In the genomic region with DNA sequence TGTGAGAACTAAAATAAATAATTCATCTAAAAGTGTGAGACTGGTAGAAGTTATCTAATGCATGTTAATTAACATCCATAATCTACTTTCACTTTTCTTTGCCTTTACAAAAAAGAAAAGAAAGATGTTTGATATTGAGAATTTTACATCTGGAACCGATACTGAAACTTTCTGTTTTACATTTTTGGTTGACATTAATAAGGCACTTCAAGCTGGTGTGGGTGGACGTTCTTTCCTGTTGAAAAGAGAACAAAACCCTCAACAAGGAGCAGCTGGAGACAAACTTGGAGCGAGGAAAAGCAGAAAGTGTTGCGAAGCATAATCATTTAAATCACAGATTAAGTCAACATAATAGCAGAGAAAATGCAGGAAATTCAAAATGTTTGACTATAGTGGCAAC, we compare ENCODE assay signal across 1 cellular context.
TF ChIP-seq lines count a peak whose summit lies in the region.

No MANE protein-coding gene starts in this region.

TF ChIP-seq in GM23338, 12 proteins besides CTCF, POLR2A, EP300 and RAD21 (continued from another document):
- TF ChIP-seq, protein P1, sequence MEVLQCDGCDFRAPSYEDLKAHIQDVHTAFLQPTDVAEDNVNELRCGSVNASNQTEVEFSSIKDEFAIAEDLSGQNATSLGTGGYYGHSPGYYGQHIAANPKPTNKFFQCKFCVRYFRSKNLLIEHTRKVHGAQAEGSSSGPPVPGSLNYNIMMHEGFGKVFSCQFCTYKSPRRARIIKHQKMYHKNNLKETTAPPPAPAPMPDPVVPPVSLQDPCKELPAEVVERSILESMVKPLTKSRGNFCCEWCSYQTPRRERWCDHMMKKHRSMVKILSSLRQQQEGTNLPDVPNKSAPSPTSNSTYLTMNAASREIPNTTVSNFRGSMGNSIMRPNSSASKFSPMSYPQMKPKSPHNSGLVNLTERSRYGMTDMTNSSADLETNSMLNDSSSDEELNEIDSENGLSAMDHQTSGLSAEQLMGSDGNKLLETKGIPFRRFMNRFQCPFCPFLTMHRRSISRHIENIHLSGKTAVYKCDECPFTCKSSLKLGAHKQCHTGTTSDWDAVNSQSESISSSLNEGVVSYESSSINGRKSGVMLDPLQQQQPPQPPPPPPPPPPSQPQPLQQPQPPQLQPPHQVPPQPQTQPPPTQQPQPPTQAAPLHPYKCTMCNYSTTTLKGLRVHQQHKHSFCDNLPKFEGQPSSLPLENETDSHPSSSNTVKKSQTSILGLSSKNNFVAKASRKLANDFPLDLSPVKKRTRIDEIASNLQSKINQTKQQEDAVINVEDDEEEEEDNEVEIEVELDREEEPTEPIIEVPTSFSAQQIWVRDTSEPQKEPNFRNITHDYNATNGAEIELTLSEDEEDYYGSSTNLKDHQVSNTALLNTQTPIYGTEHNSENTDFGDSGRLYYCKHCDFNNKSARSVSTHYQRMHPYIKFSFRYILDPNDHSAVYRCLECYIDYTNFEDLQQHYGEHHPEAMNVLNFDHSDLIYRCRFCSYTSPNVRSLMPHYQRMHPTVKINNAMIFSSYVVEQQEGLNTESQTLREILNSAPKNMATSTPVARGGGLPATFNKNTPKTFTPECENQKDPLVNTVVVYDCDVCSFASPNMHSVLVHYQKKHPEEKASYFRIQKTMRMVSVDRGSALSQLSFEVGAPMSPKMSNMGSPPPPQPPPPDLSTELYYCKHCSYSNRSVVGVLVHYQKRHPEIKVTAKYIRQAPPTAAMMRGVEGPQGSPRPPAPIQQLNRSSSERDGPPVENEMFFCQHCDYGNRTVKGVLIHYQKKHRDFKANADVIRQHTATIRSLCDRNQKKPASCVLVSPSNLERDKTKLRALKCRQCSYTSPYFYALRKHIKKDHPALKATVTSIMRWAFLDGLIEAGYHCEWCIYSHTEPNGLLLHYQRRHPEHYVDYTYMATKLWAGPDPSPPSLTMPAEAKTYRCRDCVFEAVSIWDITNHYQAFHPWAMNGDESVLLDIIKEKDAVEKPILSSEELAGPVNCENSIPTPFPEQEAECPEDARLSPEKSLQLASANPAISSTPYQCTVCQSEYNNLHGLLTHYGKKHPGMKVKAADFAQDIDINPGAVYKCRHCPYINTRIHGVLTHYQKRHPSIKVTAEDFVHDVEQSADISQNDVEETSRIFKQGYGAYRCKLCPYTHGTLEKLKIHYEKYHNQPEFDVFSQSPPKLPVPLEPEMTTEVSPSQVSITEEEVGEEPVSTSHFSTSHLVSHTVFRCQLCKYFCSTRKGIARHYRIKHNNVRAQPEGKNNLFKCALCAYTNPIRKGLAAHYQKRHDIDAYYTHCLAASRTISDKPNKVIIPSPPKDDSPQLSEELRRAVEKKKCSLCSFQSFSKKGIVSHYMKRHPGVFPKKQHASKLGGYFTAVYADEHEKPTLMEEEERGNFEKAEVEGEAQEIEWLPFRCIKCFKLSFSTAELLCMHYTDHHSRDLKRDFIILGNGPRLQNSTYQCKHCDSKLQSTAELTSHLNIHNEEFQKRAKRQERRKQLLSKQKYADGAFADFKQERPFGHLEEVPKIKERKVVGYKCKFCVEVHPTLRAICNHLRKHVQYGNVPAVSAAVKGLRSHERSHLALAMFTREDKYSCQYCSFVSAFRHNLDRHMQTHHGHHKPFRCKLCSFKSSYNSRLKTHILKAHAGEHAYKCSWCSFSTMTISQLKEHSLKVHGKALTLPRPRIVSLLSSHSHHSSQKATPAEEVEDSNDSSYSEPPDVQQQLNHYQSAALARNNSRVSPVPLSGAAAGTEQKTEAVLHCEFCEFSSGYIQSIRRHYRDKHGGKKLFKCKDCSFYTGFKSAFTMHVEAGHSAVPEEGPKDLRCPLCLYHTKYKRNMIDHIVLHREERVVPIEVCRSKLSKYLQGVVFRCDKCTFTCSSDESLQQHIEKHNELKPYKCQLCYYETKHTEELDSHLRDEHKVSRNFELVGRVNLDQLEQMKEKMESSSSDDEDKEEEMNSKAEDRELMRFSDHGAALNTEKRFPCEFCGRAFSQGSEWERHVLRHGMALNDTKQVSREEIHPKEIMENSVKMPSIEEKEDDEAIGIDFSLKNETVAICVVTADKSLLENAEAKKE (CRISPR knock-in tag; IDR thresholded peaks at IDR 0.05): no peak
- TF ChIP-seq JUNB (IDR thresholded peaks at IDR 0.05; ENCODE audit: unreplicated experiment): no peak
- no peak for TF ChIP-seq CREB1 (CRISPR knock-in tag; IDR thresholded peaks at IDR 0.05; ENCODE audit: low read depth)
- no peak for TF ChIP-seq ZNF114 (CRISPR knock-in tag; IDR thresholded peaks at IDR 0.05)
- no peak for TF ChIP-seq NANOG (IDR thresholded peaks at IDR 0.05; ENCODE audit: borderline replicate concordance)
- TF ChIP-seq ZNF331 (CRISPR knock-in tag; IDR thresholded peaks at IDR 0.05; ENCODE audit: low read depth): no peak
